In genomic region chr7:74269757-74270277, GRCh38 we compare ENCODE assay signal across 1 cellular context.
TF ChIP-seq lines count a peak whose summit lies in the region.

No MANE protein-coding gene starts in this region.

TF ChIP-seq in HEK293, 187 proteins besides CTCF, POLR2A, EP300 and RAD21 (continued from another document):
- peak; percentile 37 for TF ChIP-seq PRDM10 (tag by site-specific recombination; IDR thresholded peaks at IDR 0.05)
- TF ChIP-seq GLI4 (tag by site-specific recombination; IDR thresholded peaks at IDR 0.05): no peak
- TF ChIP-seq KLF1 (tag by site-specific recombination; IDR thresholded peaks at IDR 0.05): peak; percentile 25; the same call in 1 of the 2 replicates
- TF ChIP-seq ZNF350 (tag by site-specific recombination; IDR thresholded peaks at IDR 0.05): no peak
- TF ChIP-seq ZIC2 (tag by site-specific recombination; IDR thresholded peaks at IDR 0.05): no peak
- TF ChIP-seq ZNF639 (tag by site-specific recombination; IDR thresholded peaks at IDR 0.05): no peak
- TF ChIP-seq ZNF561 (tag by site-specific recombination; IDR thresholded peaks at IDR 0.05; ENCODE audit: borderline replicate concordance): 0 out of 2 replicates have a peak, but pooled peaks have one; percentile 27
- TF ChIP-seq TRIM28 (IDR thresholded peaks at IDR 0.05; ENCODE audit: borderline replicate concordance, low read length): no peak
- no peak for TF ChIP-seq ZNF416 (tag by site-specific recombination; IDR thresholded peaks at IDR 0.05)
- peak; percentile 64; the same call in 1 of the 2 replicates for TF ChIP-seq KLF9 (tag by site-specific recombination; IDR thresholded peaks at IDR 0.05; ENCODE audit: low read depth)
- no peak for TF ChIP-seq ZNF311 (tag by site-specific recombination; IDR thresholded peaks at IDR 0.05; ENCODE audit: borderline replicate concordance)
- TF ChIP-seq ZBTB20 (tag by site-specific recombination; IDR thresholded peaks at IDR 0.05): no peak
- TF ChIP-seq SP7 (tag by site-specific recombination; IDR thresholded peaks at IDR 0.05): peak; percentile 57; the same call in 1 of the 2 replicates
- TF ChIP-seq GLIS1 (tag by site-specific recombination; IDR thresholded peaks at IDR 0.05): peak; percentile 75
- TF ChIP-seq EGR2 (tag by site-specific recombination; IDR thresholded peaks at IDR 0.05; ENCODE audit: low read depth): peak; percentile 22; the same call in 1 of the 2 replicates
- peak; percentile 72 for TF ChIP-seq SP2 (tag by site-specific recombination; IDR thresholded peaks at IDR 0.05)
- TF ChIP-seq KLF8 (tag by site-specific recombination; IDR thresholded peaks at IDR 0.05): peak; percentile 56; the same call in 1 of the 2 replicates
- peak; percentile 44; the same call in 1 of the 2 replicates for TF ChIP-seq ZNF398 (tag by site-specific recombination; IDR thresholded peaks at IDR 0.05)
- peak; percentile 36; the same call in 1 of the 2 replicates for TF ChIP-seq KLF16 (tag by site-specific recombination; IDR thresholded peaks at IDR 0.05)
- TF ChIP-seq ZNF292 (tag by site-specific recombination; IDR thresholded peaks at IDR 0.05; ENCODE audit: borderline replicate concordance, low read depth): no peak
- TF ChIP-seq ZNF777 (tag by site-specific recombination; IDR thresholded peaks at IDR 0.05; ENCODE audit: borderline replicate concordance): peak; percentile 28; the same call in 1 of the 2 replicates
- no peak for TF ChIP-seq YY2 (tag by site-specific recombination; IDR thresholded peaks at IDR 0.05)
- no peak for TF ChIP-seq REST (tag by site-specific recombination; IDR thresholded peaks at IDR 0.05)
- TF ChIP-seq ZBTB17 (tag by site-specific recombination; IDR thresholded peaks at IDR 0.05): no peak
- TF ChIP-seq ZNF596 (tag by site-specific recombination; IDR thresholded peaks at IDR 0.05): no peak
- TF ChIP-seq ZNF354C (tag by site-specific recombination; IDR thresholded peaks at IDR 0.05; ENCODE audit: borderline replicate concordance, low read depth): no peak
- TF ChIP-seq ZNF335 (tag by site-specific recombination; conservative IDR thresholded peaks at IDR 0.05): peak; percentile 76
TF ChIP-seq in HEK293: peak in this region for 22.
